In the genomic region with DNA sequence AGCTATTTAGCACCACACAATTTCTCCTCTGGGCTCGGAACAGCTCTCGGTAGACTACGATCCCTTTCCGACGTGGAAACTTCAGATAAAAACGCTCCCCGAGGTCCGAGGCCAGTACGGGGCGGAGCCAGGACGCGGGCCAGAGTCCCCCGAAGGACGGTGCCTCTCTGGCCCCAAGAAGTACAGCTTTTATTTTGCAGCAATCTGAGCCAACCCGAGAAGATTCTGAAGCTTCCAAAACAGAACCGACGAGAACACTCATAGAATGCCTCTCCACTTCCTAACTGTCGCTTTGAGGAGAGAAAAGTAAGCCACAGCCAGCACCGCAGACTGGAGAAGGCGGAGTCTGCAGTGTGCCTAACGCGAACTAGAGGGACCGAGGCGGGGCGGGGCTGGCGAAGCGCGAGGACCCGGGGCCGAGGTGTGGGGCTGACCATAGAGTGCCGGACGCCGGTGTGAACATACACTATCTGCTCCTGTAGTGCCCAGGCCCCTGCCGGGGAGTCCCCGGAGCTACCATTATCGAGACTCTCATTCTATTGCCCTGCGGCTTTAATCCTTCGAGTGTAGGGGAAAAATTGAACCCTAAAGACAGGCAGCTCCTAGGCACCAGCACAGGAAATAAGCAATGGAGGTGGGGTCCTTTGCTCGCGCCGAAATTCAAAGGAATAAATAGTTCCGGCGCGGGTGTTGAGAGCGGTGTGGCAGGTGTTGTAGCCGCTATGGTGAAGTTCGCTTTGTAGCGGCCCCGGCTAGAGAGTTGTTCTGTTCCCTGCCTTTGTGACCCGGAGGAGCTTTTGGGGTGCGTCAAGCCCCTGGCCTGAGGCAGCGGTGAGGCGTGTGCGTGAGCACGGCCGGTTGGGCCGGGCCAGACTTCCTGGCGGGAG, we compare ENCODE assay signal across 8 cellular contexts.
DNase-seq lines count a peak whose midpoint lies in the region; ATAC-seq and FAIRE-seq lines count a peak whose summit lies in the region.

A gene (plus strand): TSS at position 663 of the 887 bp plus-strand sequence. CDS start 1,076 bp downstream, outside the sequence.

- peak; percentile 93 for ATAC-seq in GM19023 (IDR thresholded peaks at IDR 0.05; ENCODE audit: unreplicated experiment)
- peak; percentile 92 for ATAC-seq in HG03280 (IDR thresholded peaks at IDR 0.05; ENCODE audit: unreplicated experiment)
- ATAC-seq in central memory CD8-positive, alpha-beta T cell (replicated peaks; ENCODE audit: extremely low read depth, poor library complexity, severe bottlenecking) = peak; percentile 92

- peak; percentile 65 for FAIRE-seq in islet of Langerhans (lab: Jason Lieb, UNC)

- H3K36me3 Mint-ChIP-seq in central memory CD8-positive, alpha-beta T cell (ENCODE audit: insufficient read depth) = peaks cover 6% of the 10 kb centered on the region

- H3K9me3 Mint-ChIP-seq in central memory CD8-positive, alpha-beta T cell = no peaks in the 10 kb centered on the region

- peaks cover 17% of the 10 kb centered on the region for H3K4me1 Mint-ChIP-seq in central memory CD8-positive, alpha-beta T cell

- H3K4me3 Mint-ChIP-seq in central memory CD8-positive, alpha-beta T cell = peak within 1 kb of the TSS; percentile 100

- H3K27ac Mint-ChIP-seq in central memory CD8-positive, alpha-beta T cell (ENCODE audit: low read depth) = peak within 1 kb of the TSS; percentile 96

- DNase-seq in AG08396 (ENCODE audit: low spot score) (peak; percentile 92), NCI-H345 treated with DMSO at 0.1 percent for 48 hours (lab: John Stamatoyannopoulos, UW; ENCODE audit: unreplicated experiment) (peak; percentile 95)
- DNase-seq in activated CD4-positive, CD25-positive, alpha-beta regulatory T cell treated with anti-CD3 and anti-CD28 coated beads, Interleukin-2, amount 50 U/mL, for 16 hours (ENCODE audit: low read depth, low spot score) = peak; percentile 88
- DNase-seq in central memory CD8-positive, alpha-beta T cell (ENCODE audit: low spot score in 2 of 2) = peak; percentile 91
- DNase-seq in stimulated activated CD4-positive, alpha-beta T cell treated with anti-CD3 and anti-CD28 coated beads, Interleukin-12 subunit alpha, Interleukin-12 subunit beta, amount 100 ng/mL, for 4 hours = peak; percentile 92

- H3K27me3 Mint-ChIP-seq in central memory CD8-positive, alpha-beta T cell = no peaks in the 10 kb centered on the region

Comparison
In these comparisons a context has a peak if more than half of its experiments do, and no peak if none do; other contexts are left out.
1. Peak in every context shown above with its lines: DNase-seq and ATAC-seq.